ENCODE assay signal across 8 cellular contexts in genomic region chr10:110209399-110209925, GRCh38. TPM values are rescaled to one million over a fixed set of nuclear protein-coding genes. Genes with fewer than 3 reads are reported as not detected.
DNase-seq lines count a peak whose midpoint lies in the region; ATAC-seq lines count a peak whose summit lies in the region.

No MANE protein-coding gene starts in this region.

- no peaks in the 10 kb centered on the region for H3K9me3 Mint-ChIP-seq in activated T-cell treated with anti-CD3 and anti-CD28 coated beads, Interleukin-2, amount 50 U/mL, for 4 hours
- H3K9me3 Mint-ChIP-seq in stimulated activated naive CD8-positive, alpha-beta T cell treated with anti-CD3 and anti-CD28 coated beads, Interleukin-15, Interleukin-2, amounts not matched to agents 100 ng/mL and 50 ng/mL, for 24 hours, result no peaks in the 10 kb centered on the region

- H3K27ac Mint-ChIP-seq in stimulated activated naive CD8-positive, alpha-beta T cell treated with anti-CD3 and anti-CD28 coated beads, Interleukin-15, Interleukin-2, amounts not matched to agents 100 ng/mL and 50 ng/mL, for 24 hours, result peak overlapping the region; percentile 91

- H3K27me3 Mint-ChIP-seq in activated T-cell treated with anti-CD3 and anti-CD28 coated beads, Interleukin-2, amount 50 U/mL, for 4 hours (ENCODE audit: low read depth), result no peaks in the 10 kb centered on the region
- peaks cover 23% of the 10 kb centered on the region for H3K27me3 Mint-ChIP-seq in stimulated activated naive CD8-positive, alpha-beta T cell treated with anti-CD3 and anti-CD28 coated beads, Interleukin-15, Interleukin-2, amounts not matched to agents 100 ng/mL and 50 ng/mL, for 24 hours

- H3K4me1 Mint-ChIP-seq in activated T-cell treated with anti-CD3 and anti-CD28 coated beads, Interleukin-2, amount 50 U/mL, for 4 hours (ENCODE audit: low read depth), result peaks cover 53% of the 10 kb centered on the region
- peaks cover 64% of the 10 kb centered on the region for H3K4me1 Mint-ChIP-seq in stimulated activated naive CD8-positive, alpha-beta T cell treated with anti-CD3 and anti-CD28 coated beads, Interleukin-15, Interleukin-2, amounts not matched to agents 100 ng/mL and 50 ng/mL, for 24 hours (ENCODE audit: low read depth)

- H3K27ac ChIP-seq in epithelial cell of prostate, result peak overlapping the region; percentile 75

- peak; percentile 59 for DNase-seq in DMS153 (lab: John Stamatoyannopoulos, UW)
- DNase-seq in DMS153 treated with DMSO at 0.1 percent for 48 hours (lab: John Stamatoyannopoulos, UW; ENCODE audit: unreplicated experiment), result no peak
- peak; percentile 33 for DNase-seq in NCI-H446 treated with DMSO at 0.1 percent for 48 hours (lab: John Stamatoyannopoulos, UW)
- peak; percentile 58 for DNase-seq in activated T-cell treated with anti-CD3 and anti-CD28 coated beads, Interleukin-2, amount 50 U/mL, for 4 hours
- DNase-seq in epithelial cell of prostate (ENCODE audit: low read depth, low spot score), result no peak
- peak; percentile 55 for DNase-seq in mucosa of gallbladder (ENCODE audit: low spot score)

- H3K4me3 Mint-ChIP-seq in activated T-cell treated with anti-CD3 and anti-CD28 coated beads, Interleukin-2, amount 50 U/mL, for 4 hours, result peak overlapping the region; percentile 97
- peak overlapping the region; percentile 87 for H3K4me3 Mint-ChIP-seq in stimulated activated naive CD8-positive, alpha-beta T cell treated with anti-CD3 and anti-CD28 coated beads, Interleukin-15, Interleukin-2, amounts not matched to agents 100 ng/mL and 50 ng/mL, for 24 hours

- ATAC-seq in activated T-cell treated with anti-CD3 and anti-CD28 coated beads, Interleukin-2, amount 50 U/mL, for 4 hours, result peak; percentile 11 to 16
- no peak for ATAC-seq in GM21367 (IDR thresholded peaks at IDR 0.05; ENCODE audit: unreplicated experiment)

- no peaks in the 10 kb centered on the region for H3K36me3 Mint-ChIP-seq in activated T-cell treated with anti-CD3 and anti-CD28 coated beads, Interleukin-2, amount 50 U/mL, for 4 hours (ENCODE audit: insufficient read depth)
- H3K36me3 Mint-ChIP-seq in stimulated activated naive CD8-positive, alpha-beta T cell treated with anti-CD3 and anti-CD28 coated beads, Interleukin-15, Interleukin-2, amounts not matched to agents 100 ng/mL and 50 ng/mL, for 24 hours (ENCODE audit: low read depth), result no peaks in the 10 kb centered on the region

RNA-seq across cellular contexts. Expression of gene MXI1, which starts 2.1 kb away (rescaled TPM):
- total RNA-seq in activated T-cell treated with anti-CD3 and anti-CD28 coated beads, Interleukin-2, amount 50 U/mL, for 4 hours, result 10 to 100 TPM; 13.6 to 14.5 (median 14.2) TPM
- total RNA-seq in mucosa of gallbladder, result 58.8 TPM

Comparison
In these comparisons a context has a peak if more than half of its experiments do, and no peak if none do; other contexts are left out.
1. DNase-seq: peak in DMS153 (single experiment), NCI-H446 treated with DMSO at 0.1 percent for 48 hours (single experiment), activated T-cell treated with anti-CD3 and anti-CD28 coated beads, Interleukin-2, amount 50 U/mL, for 4 hours (single experiment) and mucosa of gallbladder (single experiment); none in DMS153 treated with DMSO at 0.1 percent for 48 hours (single experiment) and epithelial cell of prostate (single experiment).